ENCODE assay signal across 22 cellular contexts in genomic region chr14:58979325-58979724, GRCh38.
DNase-seq lines count a peak whose midpoint lies in the region; ATAC-seq, FAIRE-seq and TF ChIP-seq lines count a peak whose summit lies in the region.
"Had no signal": no experiment of that assay in that cellular context is flagged by ENCODE, and none has a peak within 500 bp of the region (broad histone marks: within the 10 kb centered on the region; RNA-seq: fewer than 3 reads in every experiment).

No MANE protein-coding gene starts in this region.

- no peak overlapping the region for H2BK120ac ChIP-seq in IMR-90 (ENCODE audit: low read depth, low read length)

- H3K36me3 Mint-ChIP-seq in CD8-positive, alpha-beta T cell: no peaks in the 10 kb centered on the region
- H3K36me3 Mint-ChIP-seq: CD14-positive monocyte had no signal

- dilution Hi-C loops in IMR-90 (cut with HindIII; ENCODE audit: low sequenced_read_pairs, unreplicated experiment): no loop called here

- H3K36me3 ChIP-seq in IMR-90 (ENCODE audit: control insufficient read depth, insufficient read depth, low read length) (no peaks in the 10 kb centered on the region), body of pancreas (replicated peaks in 1 of 2; ENCODE audit: insufficient read depth in 1 of 2, low read depth in 2 of 2) (no peaks in the 10 kb centered on the region), pancreas (no peaks in the 10 kb centered on the region)
- no peaks in the 10 kb centered on the region for H3K36me3 ChIP-seq in CD8-positive, alpha-beta T cell (ENCODE audit: insufficient read depth, low read length)
- H3K36me3 ChIP-seq: Peyer's patch had no signal

- no peaks in the 10 kb centered on the region for H3K27me3 Mint-ChIP-seq in CD8-positive, alpha-beta T cell (ENCODE audit: low read depth)
- H3K27me3 Mint-ChIP-seq: B cell had no signal

- no peak overlapping the region for H3K9ac ChIP-seq in IMR-90 (ENCODE audit: low read depth, low read length)

- POLR2A ChIA-PET in IMR-90 (lab: Charles Lee; ENCODE audit: unreplicated experiment): no interaction called here
- POLR2A ChIA-PET in CD8-positive, alpha-beta T cell (lab: Charles Lee): no interaction called here

- H3K9me1 ChIP-seq in IMR-90 (ENCODE audit: insufficient read depth, low read length): peaks cover 4% of the 10 kb centered on the region; the same call in 1 of the 2 replicates

- BruUV-seq in IMR-90 (replicated peaks; lab: Mats Ljungman, UMichigan): no TSS peak

- H2BK15ac ChIP-seq in IMR-90 (ENCODE audit: low read depth, low read length): no peak overlapping the region

- no peak overlapping the region for H4K8ac ChIP-seq in IMR-90 (ENCODE audit: low read depth in 2 of 2, low read length in 2 of 2)

- no peak overlapping the region for H4K5ac ChIP-seq in IMR-90 (ENCODE audit: low read depth, low read length)

- no peak overlapping the region for H3K4me2 ChIP-seq in IMR-90 (ENCODE audit: low read depth, low read length)
- H3K4me2 ChIP-seq: A549 had no signal

- H2BK20ac ChIP-seq in IMR-90 (ENCODE audit: low read depth, low read length): no peak overlapping the region

- H3K18ac ChIP-seq in IMR-90 (ENCODE audit: low read depth, low read length): no peak overlapping the region

- CTCF ChIA-PET in IMR-90 (lab: Yijun Ruan, JAX): no interaction called here
- CTCF ChIA-PET in CD8-positive, alpha-beta T cell (lab: Charles Lee): no interaction called here

- in situ Hi-C loops in IMR-90 (cut with MboI; ENCODE audit: low sequenced_read_pairs): no loop called here

- no peak for FAIRE-seq in pancreas (lab: Jason Lieb, UNC)
- no peak for FAIRE-seq in RCC 7860 (lab: Jason Lieb, UNC)
- FAIRE-seq: A549, HepG2 had no signal

- H3K4me3 Mint-ChIP-seq in CD8-positive, alpha-beta T cell: no peak overlapping the region
- H3K4me3 Mint-ChIP-seq: B cell, CD14-positive monocyte had no signal

- H3K4me1 ChIP-seq in IMR-90 (ENCODE audit: control insufficient read depth, insufficient read depth, low read length): peaks cover 6% of the 10 kb centered on the region
- H3K4me1 ChIP-seq in body of pancreas: peaks cover 6% of the 10 kb centered on the region
- peaks cover 7% of the 10 kb centered on the region for H3K4me1 ChIP-seq in right cardiac atrium (ENCODE audit: control insufficient read depth, insufficient read depth, low read length)
- peaks cover 0 to 6% (median 4%) of the 10 kb centered on the region in 3 donors for H3K4me1 ChIP-seq in pancreas
- H3K4me1 ChIP-seq in CD8-positive, alpha-beta T cell (ENCODE audit: insufficient read depth, low read length): no peaks in the 10 kb centered on the region
- H3K4me1 ChIP-seq: A549, Peyer's patch had no signal

- H2AFZ ChIP-seq in IMR-90 (replicated peaks; ENCODE audit: low read length, poor library complexity): no peak overlapping the region

- H3K27ac Mint-ChIP-seq in CD8-positive, alpha-beta T cell: no peak overlapping the region
- H3K27ac Mint-ChIP-seq: B cell had no signal

- H3K4me1 Mint-ChIP-seq in CD8-positive, alpha-beta T cell (ENCODE audit: low read depth): no peaks in the 10 kb centered on the region
- H3K4me1 Mint-ChIP-seq: B cell, CD14-positive monocyte had no signal

- DNase-seq in IMR-90 (no peak), body of pancreas (peak in 3 of 4 donors; percentile 12 to 15 (median 14)), right cardiac atrium (peak in 2 of 3 donors; percentile 71 to 72), pancreas (no peak), RCC 7860 (ENCODE audit: low spot score) (no peak)
- no peak for DNase-seq in stimulated activated CD4-positive, alpha-beta T cell treated with anti-CD3 and anti-CD28 coated beads, Interleukin-4, amount 100 ng/mL, for 1 hour
- no peak for DNase-seq in CD8-positive, alpha-beta T cell
- DNase-seq: EL, HCEC 1CT, KBM-7, MM.1S, NCI-H1048, NCI-H1436, NCI-H2029, NCI-H226, NCI-H510A treated with DMSO at 0.1 percent for 48 hours, NCI-H82, Peyer's patch had no signal

- no peak overlapping the region for H2AK9ac ChIP-seq in IMR-90 (replicated peaks; ENCODE audit: low read depth, low read length, poor library complexity)

- H3K9me3 ChIP-seq in IMR-90 (ENCODE audit: control insufficient read depth, insufficient read depth, low read length) (no peaks in the 10 kb centered on the region), body of pancreas (no peaks in the 10 kb centered on the region), right cardiac atrium (ENCODE audit: control insufficient read depth, low read length) (no peaks in the 10 kb centered on the region), pancreas (no peaks in the 10 kb centered on the region)
- H3K9me3 ChIP-seq in CD8-positive, alpha-beta T cell (ENCODE audit: low read length): no peaks in the 10 kb centered on the region
- H3K9me3 ChIP-seq: A549, Peyer's patch had no signal

- H3K14ac ChIP-seq in IMR-90 (replicated peaks; ENCODE audit: low read depth, low read length): no peak overlapping the region

- ATAC-seq in IMR-90 (ENCODE audit: low read depth) (no peak), body of pancreas (peak; percentile 53), right cardiac atrium (peak; percentile 23 to 68), pancreas (peak; percentile 28 to 72 (median 56))
- no peak for ATAC-seq in CD8-positive, alpha-beta T cell
- ATAC-seq: A549, HepG2 had no signal

- H3K4me3 ChIP-seq in IMR-90 (ENCODE audit: insufficient read depth, low read depth, low read length) (no peak overlapping the region), body of pancreas (no peak overlapping the region), right cardiac atrium (ENCODE audit: low read length) (no peak overlapping the region), pancreas (no peak overlapping the region)
- H3K4me3 ChIP-seq in CD8-positive, alpha-beta T cell (ENCODE audit: low read depth, low read length): no peak overlapping the region
- H3K4me3 ChIP-seq: A549, Peyer's patch had no signal

- TF ChIP-seq CTCF in IMR-90 (conservative IDR thresholded peaks at IDR 0.05; ENCODE audit: low read depth, low read length): no peak
- no peak for TF ChIP-seq CTCF in body of pancreas (IDR thresholded peaks at IDR 0.05)
- no peak for TF ChIP-seq CTCF in pancreas (IDR thresholded peaks at IDR 0.05)
- no peak for TF ChIP-seq CTCF in CD8-positive, alpha-beta T cell (IDR thresholded peaks at IDR 0.05)

- H3K23ac ChIP-seq in IMR-90 (ENCODE audit: low read depth, low read length): no peak overlapping the region

- no peak overlapping the region for H2BK5ac ChIP-seq in IMR-90 (ENCODE audit: low read depth, low read length, poor library complexity, severe bottlenecking)

- WGBS in IMR-90 (ENCODE audit: extremely low coverage in 2 of 2, insufficient read length in 1 of 2), 2 experiments: no CpG with 5 or more reads among the region's 6 CpGs
- WGBS in body of pancreas, 2 donors: 26% methylated on average over 6 of the region's 6 CpGs
- 48% methylated on average over 6 of the region's 6 CpGs for WGBS in right cardiac atrium
- WGBS in pancreas, 2 donors: 24 to 25% methylated on average over 6 of the region's 6 CpGs

- TF ChIP-seq POLR2A in IMR-90 (IDR thresholded peaks at IDR 0.05; ENCODE audit: low read depth, low read length) (no peak), body of pancreas (IDR thresholded peaks at IDR 0.05) (no peak)

- H3K27ac ChIP-seq in IMR-90 (ENCODE audit: insufficient read depth, low read length): no peak overlapping the region
- peak overlapping the region in 1 of 4 donors; percentile 19 for H3K27ac ChIP-seq in body of pancreas
- H3K27ac ChIP-seq in right cardiac atrium (ENCODE audit: low read length): peak overlapping the region; percentile 2
- H3K27ac ChIP-seq in pancreas: no peak overlapping the region
- no peak overlapping the region for H3K27ac ChIP-seq in CD8-positive, alpha-beta T cell (ENCODE audit: low read depth, low read length)
- H3K27ac ChIP-seq: A549, Peyer's patch had no signal

- intact Hi-C loops in IMR-90 (cut with micrococcal nuclease): no loop called here
- intact Hi-C loops in body of pancreas (cut with DNase I): no loop called here
- intact Hi-C loops in right cardiac atrium (cut with DNase I): no loop called here
- intact Hi-C loops in pancreas (cut with DNase I): no loop called here
- intact Hi-C loops in CD8-positive, alpha-beta T cell (cut with DNase I, micrococcal nuclease): no loop called here

- no peaks in the 10 kb centered on the region for H3K79me1 ChIP-seq in IMR-90 (ENCODE audit: low read depth in 1 of 2, low read length in 2 of 2)

- H3K27me3 ChIP-seq in IMR-90 (ENCODE audit: control insufficient read depth, insufficient read depth, low read length): no peaks in the 10 kb centered on the region
- no peaks in the 10 kb centered on the region for H3K27me3 ChIP-seq in body of pancreas
- no peaks in the 10 kb centered on the region for H3K27me3 ChIP-seq in right cardiac atrium (ENCODE audit: control insufficient read depth, insufficient read depth)
- no peaks in the 10 kb centered on the region for H3K27me3 ChIP-seq in pancreas
- no peaks in the 10 kb centered on the region for H3K27me3 ChIP-seq in CD8-positive, alpha-beta T cell (ENCODE audit: insufficient read depth, low read length)
- H3K27me3 ChIP-seq: Peyer's patch had no signal

- TF ChIP-seq RAD21 in IMR-90 (IDR thresholded peaks at IDR 0.05; ENCODE audit: low read length): no peak

- no peak overlapping the region for H2AK5ac ChIP-seq in IMR-90 (ENCODE audit: low read depth, low read length)

- H4K91ac ChIP-seq in IMR-90 (ENCODE audit: insufficient read depth, low read depth, low read length): no peak overlapping the region

- H3K9me3 Mint-ChIP-seq in CD8-positive, alpha-beta T cell: no peaks in the 10 kb centered on the region
- H3K9me3 Mint-ChIP-seq: CD14-positive monocyte had no signal

- H4K20me1 ChIP-seq in IMR-90 (ENCODE audit: insufficient read depth, low read length): no peaks in the 10 kb centered on the region

- no peak overlapping the region for H3K56ac ChIP-seq in IMR-90 (ENCODE audit: extremely low read depth, insufficient read depth, low read length)

- H3K4ac ChIP-seq in IMR-90 (ENCODE audit: low read depth, low read length): peak overlapping the region; percentile 22; the same call in 1 of the 2 replicates

TF ChIP-seq in IMR-90, 13 proteins besides CTCF, POLR2A, EP300 and RAD21 (continues in another document):
- TF ChIP-seq USF2 (IDR thresholded peaks at IDR 0.05; ENCODE audit: low read depth, low read length): no peak
- TF ChIP-seq FOS (IDR thresholded peaks at IDR 0.05; ENCODE audit: low read depth, low read length): no peak
- no peak for TF ChIP-seq CEBPB (IDR thresholded peaks at IDR 0.05; ENCODE audit: low read depth, low read length)
- TF ChIP-seq BHLHE40 (IDR thresholded peaks at IDR 0.05; ENCODE audit: low read depth, low read length): no peak
- TF ChIP-seq MXI1 (IDR thresholded peaks at IDR 0.05; ENCODE audit: borderline replicate concordance, low read depth, low read length): no peak
- no peak for TF ChIP-seq SMC3 (IDR thresholded peaks at IDR 0.05; ENCODE audit: low read depth, low read length)
- TF ChIP-seq CHD1 (IDR thresholded peaks at IDR 0.05; ENCODE audit: low read depth, low read length): no peak

Comparison
In these comparisons a context has a peak if more than half of its experiments do, and no peak if none do; other contexts are left out.
1. ATAC-seq: peak in body of pancreas (single experiment), right cardiac atrium (2 of 2) and pancreas (4 of 4); none in IMR-90 (single experiment) and CD8-positive, alpha-beta T cell (single experiment).
2. DNase-seq: peak in body of pancreas (3 of 4) and right cardiac atrium (2 of 3); none in IMR-90 (single experiment), pancreas (0 of 6), stimulated activated CD4-positive, alpha-beta T cell treated with anti-CD3 and anti-CD28 coated beads, Interleukin-4, amount 100 ng/mL, for 1 hour (single experiment), RCC 7860 (single experiment) and CD8-positive, alpha-beta T cell (0 of 7).